ENCODE assay signal across 9 cellular contexts in genomic region chr5:180920710-180921109, GRCh38. TPM values are rescaled to one million over a fixed set of nuclear protein-coding genes. Genes with fewer than 3 reads are reported as not detected.
"Had no signal": no experiment of that assay in that cellular context is flagged by ENCODE, and none has a peak within 500 bp of the region (broad histone marks: within the 10 kb centered on the region; RNA-seq: fewer than 3 reads in every experiment).

No MANE protein-coding gene starts in this region.

- H3K4me3 ChIP-seq: GM12878 had no signal

- ATAC-seq: GM12878 had no signal

- FAIRE-seq: G401.6, GM12878, GM12891, GM12892, GM18507, GM19239 had no signal

- DNase-seq: GDM1, GF-D8 had no signal

RNA-seq across cellular contexts. Expression of gene BTNL8, which starts 21.8 kb away (rescaled TPM):
- total RNA-seq: G401 had no signal
